ENCODE assay signal across 6 cellular contexts in genomic region chr21:7938223-7938622, GRCh38.
DNase-seq lines count a peak whose midpoint lies in the region; ATAC-seq, FAIRE-seq and TF ChIP-seq lines count a peak whose summit lies in the region.
"Not testable (repeated sequence)": the region's sequence is repeated elsewhere in the genome, so short reads cannot be mapped to it uniquely, and the experiment has no call there.

No MANE protein-coding gene starts in this region.

- H4K91ac ChIP-seq in IMR-90 (ENCODE audit: insufficient read depth, low read depth, low read length) = not testable (repeated sequence)

- H2BK15ac ChIP-seq in IMR-90 (ENCODE audit: low read depth, low read length) = not testable (repeated sequence)

- not testable (repeated sequence) for H3K27me3 Mint-ChIP-seq in CD4-positive, alpha-beta T cell; central memory CD8-positive, alpha-beta T cell

- intact Hi-C loops in CD4-positive, alpha-beta T cell (cut with DNase I, micrococcal nuclease); IMR-90 (cut with micrococcal nuclease); HepG2 (cut with micrococcal nuclease; ENCODE audit: unreplicated experiment); sciatic nerve (cut with DNase I): not testable (repeated sequence)

- CTCF ChIA-PET in CD4-positive, alpha-beta T cell (lab: Charles Lee); IMR-90 (lab: Yijun Ruan, JAX); HepG2 (lab: Yijun Ruan, JAX; ENCODE audit: low intra/inter-chr PET ratio, low total read pairs): not testable (repeated sequence)

- not testable (repeated sequence) for H3K18ac ChIP-seq in IMR-90 (ENCODE audit: low read depth, low read length)

- H3K9me3 Mint-ChIP-seq in CD4-positive, alpha-beta T cell = peaks cover 95% of the 10 kb centered on the region
- peaks cover 100% of the 10 kb centered on the region for H3K9me3 Mint-ChIP-seq in central memory CD8-positive, alpha-beta T cell

- not testable (repeated sequence) for H3K4me1 Mint-ChIP-seq in CD4-positive, alpha-beta T cell (ENCODE audit: low read depth); central memory CD8-positive, alpha-beta T cell

- peaks cover 95% of the 10 kb centered on the region for H3K36me3 Mint-ChIP-seq in CD4-positive, alpha-beta T cell (ENCODE audit: low read depth)
- not testable (repeated sequence) for H3K36me3 Mint-ChIP-seq in central memory CD8-positive, alpha-beta T cell (ENCODE audit: insufficient read depth)

- not testable (repeated sequence) for H2BK120ac ChIP-seq in IMR-90 (ENCODE audit: low read depth, low read length)

- H3K79me2 ChIP-seq in HepG2 (ENCODE audit: insufficient read depth, low read length) = not testable (repeated sequence)

- WGBS in IMR-90 (ENCODE audit: extremely low coverage in 2 of 2, insufficient read length in 1 of 2), 2 experiments = 51 to 99% methylated on average over 7 to 9 of the region's 9 CpGs
- 68 to 72% methylated on average over 9 of the region's 9 CpGs for WGBS in gastroesophageal sphincter (ENCODE audit: low coverage in 1 of 2), 2 donors
- 7% methylated on average over 9 of the region's 9 CpGs for WGBS in HepG2 (ENCODE audit: low lambda C conversion rate)

- not testable (repeated sequence) for BruUV-seq in IMR-90 (replicated peaks; lab: Mats Ljungman, UMichigan); HepG2 (replicated peaks; lab: Mats Ljungman, UMichigan)

- H3K4me3 Mint-ChIP-seq in CD4-positive, alpha-beta T cell; central memory CD8-positive, alpha-beta T cell: not testable (repeated sequence)

- not testable (repeated sequence) for H3K23ac ChIP-seq in IMR-90 (ENCODE audit: low read depth, low read length)

- not testable (repeated sequence) for H3K4me2 ChIP-seq in IMR-90 (ENCODE audit: low read depth, low read length); HepG2 (ENCODE audit: low read depth, low read length)

- not testable (repeated sequence) for H2AFZ ChIP-seq in IMR-90 (replicated peaks; ENCODE audit: low read length, poor library complexity); HepG2 (ENCODE audit: low read length)

- TF ChIP-seq CTCF in CD4-positive, alpha-beta T cell (IDR thresholded peaks at IDR 0.05) = peak; percentile 19
- TF ChIP-seq CTCF in IMR-90 (conservative IDR thresholded peaks at IDR 0.05; ENCODE audit: low read depth, low read length); gastroesophageal sphincter (IDR thresholded peaks at IDR 0.05); HepG2 (CRISPR knock-in tag; IDR thresholded peaks at IDR 0.05): not testable (repeated sequence)

- TF ChIP-seq EP300 in gastroesophageal sphincter (IDR thresholded peaks at IDR 0.05); HepG2 (IDR thresholded peaks at IDR 0.05; ENCODE audit: low read depth in 2 of 2, low read length in 2 of 2); HepG2 (CRISPR knock-in tag; IDR thresholded peaks at IDR 0.05; ENCODE audit: borderline replicate concordance): not testable (repeated sequence)

- H3K27ac ChIP-seq in CD4-positive, alpha-beta T cell (ENCODE audit: low read depth, low read length); IMR-90 (ENCODE audit: insufficient read depth, low read length); gastroesophageal sphincter; HepG2 (ENCODE audit: extremely low read length, insufficient read depth, low read length): not testable (repeated sequence)

- not testable (repeated sequence) for H3K4me3 ChIP-seq in IMR-90 (ENCODE audit: insufficient read depth, low read depth, low read length); gastroesophageal sphincter; HepG2 (replicated peaks in 1 of 3; ENCODE audit: insufficient read depth in 1 of 3, low read depth in 2 of 3, low read length in 3 of 3)

- not testable (repeated sequence) for TF ChIP-seq RAD21 in IMR-90 (IDR thresholded peaks at IDR 0.05; ENCODE audit: low read length); HepG2 (CRISPR knock-in tag; IDR thresholded peaks at IDR 0.05)

- not testable (repeated sequence) for H3K4me1 ChIP-seq in IMR-90 (ENCODE audit: control insufficient read depth, insufficient read depth, low read length); gastroesophageal sphincter; HepG2 (ENCODE audit: insufficient read depth, low read length)

- not testable (repeated sequence) for H3K56ac ChIP-seq in IMR-90 (ENCODE audit: extremely low read depth, insufficient read depth, low read length)

- not testable (repeated sequence) for H3K9me1 ChIP-seq in IMR-90 (ENCODE audit: insufficient read depth, low read length)

- POLR2A ChIA-PET in CD4-positive, alpha-beta T cell (lab: Charles Lee); IMR-90 (lab: Charles Lee; ENCODE audit: unreplicated experiment); HepG2 (lab: Yijun Ruan, JAX): not testable (repeated sequence)

- not testable (repeated sequence) for H2BK20ac ChIP-seq in IMR-90 (ENCODE audit: low read depth, low read length)

- not testable (repeated sequence) for TF ChIP-seq POLR2A in IMR-90 (IDR thresholded peaks at IDR 0.05; ENCODE audit: low read depth, low read length); gastroesophageal sphincter (IDR thresholded peaks at IDR 0.05); HepG2 (IDR thresholded peaks at IDR 0.05; ENCODE audit: insufficient read depth in 1 of 2, low read depth in 2 of 2, low read length in 2 of 2)

- not testable (repeated sequence) for DNase-seq in CD4-positive, alpha-beta T cell; IMR-90; central memory CD8-positive, alpha-beta T cell (ENCODE audit: low spot score in 2 of 2); HepG2 (ENCODE audit: low spot score); sciatic nerve (ENCODE audit: low spot score)

- dilution Hi-C loops in IMR-90 (cut with HindIII; ENCODE audit: low sequenced_read_pairs, unreplicated experiment) = not testable (repeated sequence)

- in situ Hi-C loops in IMR-90 (cut with MboI; ENCODE audit: low sequenced_read_pairs); HepG2 (cut with HindIII; ENCODE audit: extremely low pct_ligation_motif_present, low pct_unique_long_range_greater_than_20kb): not testable (repeated sequence)

- H3K27me3 ChIP-seq in CD4-positive, alpha-beta T cell (ENCODE audit: control insufficient read depth, insufficient read depth, low read length); IMR-90 (ENCODE audit: control insufficient read depth, insufficient read depth, low read length); gastroesophageal sphincter; HepG2 (ENCODE audit: control insufficient read depth in 1 of 2, insufficient read depth in 2 of 2, low read length in 2 of 2): not testable (repeated sequence)

- not testable (repeated sequence) for H2AK9ac ChIP-seq in IMR-90 (replicated peaks; ENCODE audit: low read depth, low read length, poor library complexity)

- not testable (repeated sequence) for H3K9ac ChIP-seq in IMR-90 (ENCODE audit: low read depth, low read length); HepG2 (ENCODE audit: insufficient read depth, low read depth, low read length)

- H4K8ac ChIP-seq in IMR-90 (ENCODE audit: low read depth in 2 of 2, low read length in 2 of 2) = not testable (repeated sequence)

- H3K9me3 ChIP-seq in CD4-positive, alpha-beta T cell (ENCODE audit: control insufficient read depth, low read length) = peaks cover 99% of the 10 kb centered on the region
- peaks cover 36% of the 10 kb centered on the region for H3K9me3 ChIP-seq in IMR-90 (ENCODE audit: control insufficient read depth, insufficient read depth, low read length)
- H3K9me3 ChIP-seq in gastroesophageal sphincter = peaks cover 0 to 100% (median 2%) of the 10 kb centered on the region in 3 donors
- not testable (repeated sequence) for H3K9me3 ChIP-seq in HepG2 (ENCODE audit: low read length)

- FAIRE-seq in HepG2 (lab: Jason Lieb, UNC) = not testable (repeated sequence)

- H4K20me1 ChIP-seq in IMR-90 (ENCODE audit: insufficient read depth, low read length); HepG2 (ENCODE audit: insufficient read depth, low read length): not testable (repeated sequence)

- H2AK5ac ChIP-seq in IMR-90 (ENCODE audit: low read depth, low read length) = not testable (repeated sequence)

- not testable (repeated sequence) for ATAC-seq in CD4-positive, alpha-beta T cell (ENCODE audit: poor library complexity); IMR-90 (ENCODE audit: low read depth); HepG2
- ATAC-seq in central memory CD8-positive, alpha-beta T cell (replicated peaks; ENCODE audit: extremely low read depth, poor library complexity, severe bottlenecking) = peak; percentile 28
- ATAC-seq in gastroesophageal sphincter (peak; percentile 30), sciatic nerve (peak; percentile 4)

- not testable (repeated sequence) for H3K36me3 ChIP-seq in IMR-90 (ENCODE audit: control insufficient read depth, insufficient read depth, low read length); gastroesophageal sphincter; HepG2 (replicated peaks in 1 of 2; ENCODE audit: control insufficient read depth in 1 of 2, insufficient read depth in 2 of 2, low read length in 2 of 2)

- H2BK5ac ChIP-seq in IMR-90 (ENCODE audit: low read depth, low read length, poor library complexity, severe bottlenecking) = peak overlapping the region; percentile 46

- not testable (repeated sequence) for H3K79me1 ChIP-seq in IMR-90 (ENCODE audit: low read depth in 1 of 2, low read length in 2 of 2)

- H3K4ac ChIP-seq in IMR-90 (ENCODE audit: low read depth, low read length) = not testable (repeated sequence)

- H3K27ac Mint-ChIP-seq in CD4-positive, alpha-beta T cell; central memory CD8-positive, alpha-beta T cell (ENCODE audit: low read depth): not testable (repeated sequence)

- not testable (repeated sequence) for H3K14ac ChIP-seq in IMR-90 (replicated peaks; ENCODE audit: low read depth, low read length)

- not testable (repeated sequence) for H4K5ac ChIP-seq in IMR-90 (ENCODE audit: low read depth, low read length)
